In the genomic region with DNA sequence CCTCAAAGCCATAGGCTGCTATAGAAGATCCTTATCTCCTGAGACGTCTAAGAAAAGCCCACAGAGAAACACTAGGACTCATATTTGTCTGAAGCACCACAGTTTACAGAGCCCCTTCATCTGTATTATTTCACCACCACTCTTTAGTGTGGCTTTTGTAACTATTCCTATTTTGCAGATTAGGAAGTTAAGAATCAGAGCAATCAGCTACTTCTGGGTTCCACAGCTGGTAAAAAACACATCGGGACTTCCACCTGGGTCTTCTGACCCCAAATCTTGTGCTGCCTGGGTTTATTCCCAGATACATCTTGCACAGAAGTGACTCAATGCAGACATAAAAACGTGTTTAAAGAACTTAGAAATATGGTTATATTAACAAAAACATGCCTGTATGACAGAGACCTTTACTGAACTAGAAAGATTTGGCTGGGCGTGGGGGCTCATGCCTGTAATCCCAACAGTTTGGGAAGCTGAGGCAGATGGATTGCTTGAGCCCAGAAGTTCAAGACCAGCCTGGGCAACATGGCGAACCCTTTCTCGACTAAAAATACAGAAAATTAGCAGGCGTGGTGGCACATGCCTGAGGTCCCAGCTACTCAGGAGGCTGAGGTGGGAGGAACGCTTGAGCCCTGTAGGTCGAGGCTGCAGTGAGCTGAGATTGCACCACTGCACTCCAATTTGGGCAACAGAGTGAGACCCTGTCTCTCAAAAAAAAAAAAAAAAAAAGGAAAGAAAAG, we compare ENCODE assay signal across 13 cellular contexts. TPM values are rescaled to one million over a fixed set of nuclear protein-coding genes. Genes with fewer than 3 reads are reported as not detected.
A peak's percentile ranks its signal among the peaks of the same experiment; 100 is the strongest.
DNase-seq lines count a peak whose midpoint lies in the region; ATAC-seq and TF ChIP-seq lines count a peak whose summit lies in the region.
"Had no signal": no experiment of that assay in that cellular context is flagged by ENCODE, and none has a peak within 500 bp of the region (broad histone marks: within the 10 kb centered on the region; RNA-seq: fewer than 3 reads in every experiment).

No MANE protein-coding gene starts in this region.

- TF ChIP-seq EP300 in neural cell (conservative IDR thresholded peaks at IDR 0.05; ENCODE audit: poor library complexity, severe bottlenecking): no peak

- H4K20me1 ChIP-seq in neural cell (ENCODE audit: insufficient read depth): no peaks in the 10 kb centered on the region

- H3K4me3 ChIP-seq in neural cell (ENCODE audit: low read length): no peak overlapping the region
- H3K4me3 ChIP-seq in aorta (ENCODE audit: low read length in 2 of 2): no peak overlapping the region

- BruUV-seq in Calu3 (replicated peaks; lab: Mats Ljungman, UMichigan): no TSS peak

- H3K9me2 ChIP-seq in neural cell (ENCODE audit: insufficient read depth, low read length): no peaks in the 10 kb centered on the region

- POLR2A ChIA-PET in activated CD4-positive, alpha-beta memory T cell treated with anti-CD3 and anti-CD28 coated beads for 36 hours (lab: Charles Lee): interaction anchor here (1.3 to 5.9 kb wide), 4 partner anchors 10 to 90 kb away, joined by 3 to 78 read pairs (median 12); a partner anchor contains a TSS
- POLR2A ChIA-PET in activated CD4-positive, alpha-beta memory T cell treated with anti-CD3 and anti-CD28 coated beads, Interleukin-2, amount 10 ng/mL, durations not matched to agents 7 days and 5 days (lab: Charles Lee): interaction anchor here (0.6 to 7.2 kb wide), 8 partner anchors 8 to 192 kb away, joined by 3 to 165 read pairs (median 4); a partner anchor contains a TSS

- TF ChIP-seq RAD21 in neural cell (conservative IDR thresholded peaks at IDR 0.05): no peak

- DNase-seq in activated CD4-positive, alpha-beta memory T cell treated with anti-CD3 and anti-CD28 coated beads for 36 hours: peak; percentile 4
- DNase-seq in activated CD4-positive, alpha-beta memory T cell treated with anti-CD3 and anti-CD28 coated beads, Interleukin-2, amount 10 ng/mL, durations not matched to agents 7 days and 5 days: no peak
- DNase-seq in Calu3 (no peak), aorta (no peak), NCI-H146 treated with DMSO at 0.1 percent for 48 hours (lab: John Stamatoyannopoulos, UW; ENCODE audit: unreplicated experiment) (no peak), NK-92 (lab: John Stamatoyannopoulos, UW; ENCODE audit: unreplicated experiment) (no peak)

- no peaks in the 10 kb centered on the region for H3K9me3 Mint-ChIP-seq in activated CD4-positive, alpha-beta memory T cell treated with anti-CD3 and anti-CD28 coated beads for 36 hours
- no peaks in the 10 kb centered on the region for H3K9me3 Mint-ChIP-seq in activated CD4-positive, alpha-beta memory T cell treated with anti-CD3 and anti-CD28 coated beads, Interleukin-2, amount 10 ng/mL, durations not matched to agents 7 days and 5 days
- H3K9me3 Mint-ChIP-seq in Calu3 (ENCODE audit: low read depth, unreplicated experiment): no peaks in the 10 kb centered on the region
- no peaks in the 10 kb centered on the region for H3K9me3 Mint-ChIP-seq in activated T-helper 17 cell treated with anti-CD3 and anti-CD28 coated beads, Interleukin-2, amount 50 U/mL, for 72 hours
- H3K9me3 Mint-ChIP-seq: activated T-cell treated with anti-CD3 and anti-CD28 coated beads, Interleukin-2, amount 50 U/mL, for 24 hours had no signal

- no peak overlapping the region for H3K27ac Mint-ChIP-seq in activated CD4-positive, alpha-beta memory T cell treated with anti-CD3 and anti-CD28 coated beads for 36 hours
- no peak overlapping the region for H3K27ac Mint-ChIP-seq in activated CD4-positive, alpha-beta memory T cell treated with anti-CD3 and anti-CD28 coated beads, Interleukin-2, amount 10 ng/mL, durations not matched to agents 7 days and 5 days
- H3K27ac Mint-ChIP-seq in Calu3 (ENCODE audit: unreplicated experiment): peak overlapping the region; percentile 70
- no peak overlapping the region for H3K27ac Mint-ChIP-seq in activated T-helper 17 cell treated with anti-CD3 and anti-CD28 coated beads, Interleukin-2, amount 50 U/mL, for 72 hours

- no peak overlapping the region for H3K27ac ChIP-seq in neural cell (ENCODE audit: low read length)
- no peak overlapping the region for H3K27ac ChIP-seq in aorta (ENCODE audit: low read depth in 1 of 2, low read length in 2 of 2)

- no peaks in the 10 kb centered on the region for H3F3A ChIP-seq in neural cell (ENCODE audit: insufficient read depth, low read length, poor library complexity, severe bottlenecking)

- WGBS in aorta, 2 donors: 75 to 76% methylated on average over 9 of the region's 9 CpGs

- H3K9ac ChIP-seq in neural cell (ENCODE audit: low read length): peak overlapping the region; percentile 47

- H3K4me1 ChIP-seq in aorta (ENCODE audit: control insufficient read depth in 1 of 2, insufficient read depth in 2 of 2, low read length in 2 of 2): no peaks in the 10 kb centered on the region
- H3K4me1 ChIP-seq: prostate gland had no signal

- H3K4me2 ChIP-seq in neural cell (ENCODE audit: low read length): no peak overlapping the region

- H3K79me2 ChIP-seq in neural cell (replicated peaks; ENCODE audit: insufficient read depth, low read length): no peaks in the 10 kb centered on the region

- H3K4me3 Mint-ChIP-seq in activated CD4-positive, alpha-beta memory T cell treated with anti-CD3 and anti-CD28 coated beads for 36 hours: no peak overlapping the region
- no peak overlapping the region for H3K4me3 Mint-ChIP-seq in activated CD4-positive, alpha-beta memory T cell treated with anti-CD3 and anti-CD28 coated beads, Interleukin-2, amount 10 ng/mL, durations not matched to agents 7 days and 5 days
- H3K4me3 Mint-ChIP-seq in Calu3 (ENCODE audit: low read depth, unreplicated experiment): peak overlapping the region; percentile 67
- H3K4me3 Mint-ChIP-seq in activated T-helper 17 cell treated with anti-CD3 and anti-CD28 coated beads, Interleukin-2, amount 50 U/mL, for 72 hours: peak overlapping the region; percentile 79

- H2AFZ ChIP-seq in neural cell (ENCODE audit: low read depth, low read length): no peak overlapping the region

- no peak for ATAC-seq in activated T-helper 17 cell treated with anti-CD3 and anti-CD28 coated beads, Interleukin-2, amount 50 U/mL, for 72 hours (replicated peaks)
- no peak for ATAC-seq in aorta (ENCODE audit: low FRiP score)

- TF ChIP-seq CTCF in Calu3 (IDR thresholded peaks at IDR 0.05; ENCODE audit: unreplicated experiment) (no peak), neural cell (IDR thresholded peaks at IDR 0.05; ENCODE audit: poor library complexity, severe bottlenecking) (no peak)

- H3K4me1 Mint-ChIP-seq in activated CD4-positive, alpha-beta memory T cell treated with anti-CD3 and anti-CD28 coated beads for 36 hours (ENCODE audit: low read depth): peaks cover 29% of the 10 kb centered on the region
- peaks cover 43% of the 10 kb centered on the region for H3K4me1 Mint-ChIP-seq in activated CD4-positive, alpha-beta memory T cell treated with anti-CD3 and anti-CD28 coated beads, Interleukin-2, amount 10 ng/mL, durations not matched to agents 7 days and 5 days
- H3K4me1 Mint-ChIP-seq in Calu3 (ENCODE audit: low read depth, unreplicated experiment): peaks cover 47% of the 10 kb centered on the region
- peaks cover 8% of the 10 kb centered on the region for H3K4me1 Mint-ChIP-seq in activated T-helper 17 cell treated with anti-CD3 and anti-CD28 coated beads, Interleukin-2, amount 50 U/mL, for 72 hours

- no peaks in the 10 kb centered on the region for H3K9me3 ChIP-seq in neural cell (ENCODE audit: low read length)
- no peaks in the 10 kb centered on the region for H3K9me3 ChIP-seq in aorta (ENCODE audit: control insufficient read depth, low read length)
- H3K9me3 ChIP-seq: gastroesophageal sphincter, prostate gland, spleen, vagina had no signal

- no peaks in the 10 kb centered on the region for H3K27me3 Mint-ChIP-seq in activated CD4-positive, alpha-beta memory T cell treated with anti-CD3 and anti-CD28 coated beads for 36 hours
- no peaks in the 10 kb centered on the region for H3K27me3 Mint-ChIP-seq in activated CD4-positive, alpha-beta memory T cell treated with anti-CD3 and anti-CD28 coated beads, Interleukin-2, amount 10 ng/mL, durations not matched to agents 7 days and 5 days
- no peaks in the 10 kb centered on the region for H3K27me3 Mint-ChIP-seq in Calu3 (ENCODE audit: unreplicated experiment)
- H3K27me3 Mint-ChIP-seq in activated T-helper 17 cell treated with anti-CD3 and anti-CD28 coated beads, Interleukin-2, amount 50 U/mL, for 72 hours: no peaks in the 10 kb centered on the region
- H3K27me3 Mint-ChIP-seq: activated T-cell treated with anti-CD3 and anti-CD28 coated beads, Interleukin-2, amount 50 U/mL, for 24 hours had no signal

- no peaks in the 10 kb centered on the region for H3K27me3 ChIP-seq in neural cell (ENCODE audit: insufficient read depth, low read depth, low read length)
- H3K27me3 ChIP-seq in aorta (ENCODE audit: control insufficient read depth in 1 of 2, insufficient read depth in 2 of 2, low read length in 1 of 2): no peaks in the 10 kb centered on the region
- H3K27me3 ChIP-seq: spleen, vagina had no signal

- intact Hi-C loops in activated CD4-positive, alpha-beta memory T cell treated with anti-CD3 and anti-CD28 coated beads for 36 hours (cut with micrococcal nuclease): loop anchor here (1.0 to 5.0 kb wide), 2 partner anchors 64 to 120 kb away; no protein-coding TSS in a partner anchor
- intact Hi-C loops in Calu3 (cut with micrococcal nuclease; ENCODE audit: unreplicated experiment) (loop anchor here (1.0 to 5.0 kb wide), 3 partner anchors 41 to 66 kb away; a partner anchor contains a TSS), aorta (cut with DNase I) (loop anchor here (1.0 to 5.0 kb wide), 3 partner anchors 41 to 121 kb away; a partner anchor contains a TSS)

- peaks cover 5% of the 10 kb centered on the region for H3K36me3 Mint-ChIP-seq in activated CD4-positive, alpha-beta memory T cell treated with anti-CD3 and anti-CD28 coated beads for 36 hours
- H3K36me3 Mint-ChIP-seq in activated CD4-positive, alpha-beta memory T cell treated with anti-CD3 and anti-CD28 coated beads, Interleukin-2, amount 10 ng/mL, durations not matched to agents 7 days and 5 days (ENCODE audit: low read depth): peaks cover 6% of the 10 kb centered on the region
- H3K36me3 Mint-ChIP-seq in Calu3 (ENCODE audit: insufficient read depth, unreplicated experiment): peaks cover 32% of the 10 kb centered on the region
- H3K36me3 Mint-ChIP-seq in activated T-helper 17 cell treated with anti-CD3 and anti-CD28 coated beads, Interleukin-2, amount 50 U/mL, for 72 hours (ENCODE audit: low read depth): no peaks in the 10 kb centered on the region

- H3K36me3 ChIP-seq in neural cell (ENCODE audit: insufficient read depth, low read length) (no peaks in the 10 kb centered on the region), aorta (ENCODE audit: control insufficient read depth in 1 of 2, insufficient read depth in 2 of 2, low read length in 1 of 2) (no peaks in the 10 kb centered on the region)
- H3K36me3 ChIP-seq: gastroesophageal sphincter, prostate gland, spleen, vagina had no signal

- CTCF ChIA-PET in activated CD4-positive, alpha-beta memory T cell treated with anti-CD3 and anti-CD28 coated beads for 36 hours (lab: Charles Lee): interaction anchor here (0.6 to 10.8 kb wide), 45 partner anchors 7 to 515 kb away, joined by 3 to 631 read pairs (median 4); a partner anchor contains a TSS
- CTCF ChIA-PET in activated CD4-positive, alpha-beta memory T cell treated with anti-CD3 and anti-CD28 coated beads, Interleukin-2, amount 10 ng/mL, durations not matched to agents 7 days and 5 days (lab: Charles Lee): interaction anchor here (0.7 to 9.4 kb wide), 32 partner anchors 10 to 650 kb away, joined by 3 to 366 read pairs (median 4); a partner anchor contains a TSS
- CTCF ChIA-PET in Calu3 (lab: Charles Lee): interaction anchor here (0.7 to 5.5 kb wide), 16 partner anchors 10 to 441 kb away, joined by 3 to 146 read pairs (median 5); a partner anchor contains a TSS

RNA-seq across cellular contexts. Expression of a gene that starts 40.9 kb away (rescaled TPM):
- 10 to 100 TPM; 60.7 to 65.8 TPM for total RNA-seq in activated CD4-positive, alpha-beta memory T cell treated with anti-CD3 and anti-CD28 coated beads for 36 hours
- 10 to 100 TPM; 80.6 to 83.0 TPM for total RNA-seq in activated CD4-positive, alpha-beta memory T cell treated with anti-CD3 and anti-CD28 coated beads, Interleukin-2, amount 10 ng/mL, durations not matched to agents 7 days and 5 days
- total RNA-seq in Calu3 (2022): 110 and 122 TPM in 2 replicates
- total RNA-seq in activated T-helper 17 cell treated with anti-CD3 and anti-CD28 coated beads, Interleukin-2, amount 50 U/mL, for 72 hours: 10 to 100 TPM; 72.9 to 76.4 TPM
- polyA plus RNA-seq in neural cell: 6.0 and 10.0 TPM in 2 replicates
- polyA minus RNA-seq in neural cell: 10.0 and 13.8 TPM in 2 replicates
- 10 to 100 TPM; 66.1 to 90.4 TPM for total RNA-seq in aorta
- 1 to 10 TPM; 6.0 to 6.5 TPM for polyA plus RNA-seq in aorta

Comparison
In these comparisons a context has a peak if more than half of its experiments do, and no peak if none do; other contexts are left out.
1. H3K4me3 Mint-ChIP-seq: peak in Calu3 (single experiment) and activated T-helper 17 cell treated with anti-CD3 and anti-CD28 coated beads, Interleukin-2, amount 50 U/mL, for 72 hours (single experiment); none in activated CD4-positive, alpha-beta memory T cell treated with anti-CD3 and anti-CD28 coated beads for 36 hours (single experiment) and activated CD4-positive, alpha-beta memory T cell treated with anti-CD3 and anti-CD28 coated beads, Interleukin-2, amount 10 ng/mL, durations not matched to agents 7 days and 5 days (single experiment).